18 cellular contexts compared by ENCODE assay signal in genomic region chrX:84259868-84260267, GRCh38.
DNase-seq lines count a peak whose midpoint lies in the region; ATAC-seq, FAIRE-seq and TF ChIP-seq lines count a peak whose summit lies in the region.
"Had no signal": no experiment of that assay in that cellular context is flagged by ENCODE, and none has a peak within 500 bp of the region (broad histone marks: within the 10 kb centered on the region; RNA-seq: fewer than 3 reads in every experiment).

No MANE protein-coding gene starts in this region.

- no peak for DNase-seq in GM19239 (ENCODE audit: insufficient read length, low spot score)
- DNase-seq in astrocyte (ENCODE audit: low read depth), result no peak
- DNase-seq in T1000 (lab: John Stamatoyannopoulos, UW), result no peak
- no peak for DNase-seq in heart left ventricle
- no peak for DNase-seq in NCI-H524 (lab: John Stamatoyannopoulos, UW)
- DNase-seq: Calu3; CD8-positive, alpha-beta T cell; DMS79 treated with DMSO at 0.1 percent for 48 hours; GM23248; IMR-90 had no signal

- H3K9me3 ChIP-seq in astrocyte (ENCODE audit: insufficient read depth, low read depth, low read length), result no peaks in the 10 kb centered on the region
- H3K9me3 ChIP-seq in heart left ventricle, result no peaks in the 10 kb centered on the region
- H3K9me3 ChIP-seq: BLaER1 treated with 17β-estradiol and CSF1 and Interleukin-3, amounts not matched to agents 10 nM and 100 nM; HAP-1 had no signal

- FAIRE-seq in GM19239 (lab: Jason Lieb, UNC) (peak; percentile 49), astrocyte (lab: Jason Lieb, UNC) (peak; percentile 13)
- FAIRE-seq: GM12891, HTR-8/SVneo, K562 had no signal

- no peaks in the 10 kb centered on the region for H3K9me3 Mint-ChIP-seq in astrocyte (ENCODE audit: unreplicated experiment)
- H3K9me3 Mint-ChIP-seq: CD8-positive, alpha-beta T cell had no signal

- ATAC-seq in GM18861 (IDR thresholded peaks at IDR 0.05; ENCODE audit: unreplicated experiment) (peak; percentile 54), GM21786 (IDR thresholded peaks at IDR 0.05; ENCODE audit: unreplicated experiment) (peak; percentile 40), heart left ventricle (no peak)
- ATAC-seq: CD8-positive, alpha-beta T cell; K562 had no signal

- H3K36me3 ChIP-seq in astrocyte (ENCODE audit: insufficient read depth, low read length), result no peaks in the 10 kb centered on the region
- no peaks in the 10 kb centered on the region for H3K36me3 ChIP-seq in heart left ventricle
- H3K36me3 ChIP-seq: BLaER1 treated with 17β-estradiol and CSF1 and Interleukin-3, amounts not matched to agents 10 nM and 100 nM; HAP-1 had no signal

- H2AFZ ChIP-seq in astrocyte (ENCODE audit: low read depth, low read length), result no peak overlapping the region
- H2AFZ ChIP-seq: GM23248 had no signal

- H3K4me3 ChIP-seq in astrocyte (ENCODE audit: insufficient read depth, low read depth, low read length) (no peak overlapping the region), heart left ventricle (no peak overlapping the region)
- H3K4me3 ChIP-seq: BLaER1 treated with 17β-estradiol and CSF1 and Interleukin-3, amounts not matched to agents 10 nM and 100 nM; GM23248; HAP-1; K562 had no signal

- no peaks in the 10 kb centered on the region for H4K20me1 ChIP-seq in astrocyte (ENCODE audit: insufficient read depth, low read length)
- H4K20me1 ChIP-seq: BLaER1 treated with 17β-estradiol and CSF1 and Interleukin-3, amounts not matched to agents 10 nM and 100 nM had no signal

- peaks cover 8% of the 10 kb centered on the region for H3K4me1 Mint-ChIP-seq in astrocyte (ENCODE audit: low read depth, unreplicated experiment)
- H3K4me1 Mint-ChIP-seq: B cell had no signal

- H3K9ac ChIP-seq in astrocyte (ENCODE audit: low read length), result no peak overlapping the region
- H3K9ac ChIP-seq: BLaER1 treated with 17β-estradiol and CSF1 and Interleukin-3, amounts not matched to agents 10 nM and 100 nM; GM23248 had no signal

- H3K4me2 ChIP-seq in astrocyte (ENCODE audit: low read length), result no peak overlapping the region
- H3K4me2 ChIP-seq: BLaER1 treated with 17β-estradiol and CSF1 and Interleukin-3, amounts not matched to agents 10 nM and 100 nM had no signal

- H3K27ac ChIP-seq in astrocyte (ENCODE audit: low read depth, low read length) (no peak overlapping the region), heart left ventricle (no peak overlapping the region)
- H3K27ac ChIP-seq: BLaER1 treated with 17β-estradiol and CSF1 and Interleukin-3, amounts not matched to agents 10 nM and 100 nM; GM23248 had no signal

- TF ChIP-seq CTCF in astrocyte (IDR thresholded peaks at IDR 0.05; ENCODE audit: insufficient read depth, low read depth, low read length) (no peak), heart left ventricle (IDR thresholded peaks at IDR 0.05) (no peak)

- no peak overlapping the region for H3K27ac Mint-ChIP-seq in astrocyte (ENCODE audit: unreplicated experiment)
- H3K27ac Mint-ChIP-seq: B cell; CD8-positive, alpha-beta T cell had no signal

- TF ChIP-seq POLR2A in heart left ventricle (IDR thresholded peaks at IDR 0.05), result no peak

- no peaks in the 10 kb centered on the region for H3K36me3 Mint-ChIP-seq in astrocyte (ENCODE audit: low read depth, unreplicated experiment)
- H3K36me3 Mint-ChIP-seq: CD8-positive, alpha-beta T cell had no signal

- H3K27me3 Mint-ChIP-seq in astrocyte (ENCODE audit: low read depth, unreplicated experiment), result no peaks in the 10 kb centered on the region
- H3K27me3 Mint-ChIP-seq: B cell had no signal

- H3K4me1 ChIP-seq in astrocyte (ENCODE audit: insufficient read depth, low read length) (no peaks in the 10 kb centered on the region), heart left ventricle (no peaks in the 10 kb centered on the region)

- no peaks in the 10 kb centered on the region for H3K79me2 ChIP-seq in astrocyte (ENCODE audit: insufficient read depth, low read length)

- H3K27me3 ChIP-seq in astrocyte (ENCODE audit: insufficient read depth, low read length), result no peaks in the 10 kb centered on the region
- H3K27me3 ChIP-seq in heart left ventricle, result no peaks in the 10 kb centered on the region

- no peak overlapping the region for H3K4me3 Mint-ChIP-seq in astrocyte (ENCODE audit: unreplicated experiment)
- H3K4me3 Mint-ChIP-seq: B cell; CD8-positive, alpha-beta T cell had no signal

- intact Hi-C loops in heart left ventricle (cut with DNase I), result no loop called here

Comparison
In these comparisons a context has a peak if more than half of its experiments do, and no peak if none do; other contexts are left out.
1. ATAC-seq: peak in GM18861 (single experiment) and GM21786 (single experiment); none in heart left ventricle (0 of 4).